ENCODE assay signal across 8 cellular contexts in genomic region chr1:109984456-109985250, GRCh38. TPM values are rescaled to one million over a fixed set of nuclear protein-coding genes. Genes with fewer than 3 reads are reported as not detected.
DNase-seq lines count a peak whose midpoint lies in the region; ATAC-seq, FAIRE-seq and TF ChIP-seq lines count a peak whose summit lies in the region.

AHCYL1 (plus strand) TSS chr1:109984765; CDS start chr1:109985053, 288 bp downstream.

- H3K4me1 ChIP-seq in BLaER1 treated with 17β-estradiol and CSF1 and Interleukin-3, amounts not matched to agents 10 nM and 100 nM, result peaks cover 45 to 79% (median 61%) of the 10 kb centered on the region in 10 experiments

- H3K9me3 Mint-ChIP-seq in activated CD4-positive, alpha-beta T cell treated with anti-CD3 and anti-CD28 coated beads for 36 hours (ENCODE audit: low read depth), result no peaks in the 10 kb centered on the region

- POLR2A ChIA-PET in activated CD4-positive, alpha-beta T cell treated with anti-CD3 and anti-CD28 coated beads for 36 hours (lab: Charles Lee), result interaction anchor here (0.6 to 2.8 kb wide), 10 partner anchors 9 to 436 kb away, joined by 3 to 22 read pairs (median 4); partner anchors contain the start of genes CSF1, GNAI3 and STRIP1

- peaks cover 0 to 10% (median 5%) of the 10 kb centered on the region in 11 experiments; a peak in 5 of 22 replicates for H3K9me3 ChIP-seq in BLaER1 treated with 17β-estradiol and CSF1 and Interleukin-3, amounts not matched to agents 10 nM and 100 nM (replicated peaks in 1 of 11)

- H3K4me1 Mint-ChIP-seq in activated CD4-positive, alpha-beta T cell treated with anti-CD3 and anti-CD28 coated beads for 36 hours, result peaks cover 31% of the 10 kb centered on the region

- DNase-seq in GM19239 (ENCODE audit: insufficient read length, low spot score), result peak; percentile 98
- DNase-seq in NCI-H524 (lab: John Stamatoyannopoulos, UW), result peak; percentile 92 to 98
- peak; percentile 100 for DNase-seq in activated CD4-positive, alpha-beta T cell treated with anti-CD3 and anti-CD28 coated beads for 36 hours
- peak; percentile 99 for DNase-seq in choroid plexus epithelial cell (ENCODE audit: low read depth)
- peak; percentile 96 for DNase-seq in kidney glomerular epithelial cell (lab: John Stamatoyannopoulos, UW)
- DNase-seq in stimulated activated CD4-positive, alpha-beta T cell treated with anti-CD3 and anti-CD28 coated beads, Interleukin-1b, Interleukin-23, amount 100 ng/mL, for 1 hour (ENCODE audit: low read depth in 2 of 2), result peak; percentile 98

- CTCF ChIA-PET in activated CD4-positive, alpha-beta T cell treated with anti-CD3 and anti-CD28 coated beads for 36 hours (lab: Charles Lee), result interaction anchor here (0.6 to 15.3 kb wide), 84 partner anchors 9 to 1240 kb away, joined by 3 to 499 read pairs (median 4); partner anchors contain the start of genes AMIGO1, GNAI3, GSTM1 and GSTM4

- peak within 1 kb of the TSS; percentile 95 for H3K27ac Mint-ChIP-seq in activated CD4-positive, alpha-beta T cell treated with anti-CD3 and anti-CD28 coated beads for 36 hours

- no peaks in the 10 kb centered on the region for H3K27me3 Mint-ChIP-seq in activated CD4-positive, alpha-beta T cell treated with anti-CD3 and anti-CD28 coated beads for 36 hours

- peak within 1 kb of the TSS; percentile 92 for H3K4me3 Mint-ChIP-seq in activated CD4-positive, alpha-beta T cell treated with anti-CD3 and anti-CD28 coated beads for 36 hours

- H4K20me1 ChIP-seq in BLaER1 treated with 17β-estradiol and CSF1 and Interleukin-3, amounts not matched to agents 10 nM and 100 nM, result peaks cover 11 to 47% (median 40%) of the 10 kb centered on the region in 11 experiments; a peak in 16 of 22 replicates

- peak within 1 kb of the TSS; percentile 93 to 99 (median 98) for H3K9ac ChIP-seq in BLaER1 treated with 17β-estradiol and CSF1 and Interleukin-3, amounts not matched to agents 10 nM and 100 nM

- peak within 1 kb of the TSS; percentile 90 to 99 (median 97) for H3K27ac ChIP-seq in BLaER1 treated with 17β-estradiol and CSF1 and Interleukin-3, amounts not matched to agents 10 nM and 100 nM

- ATAC-seq in HG03457 (IDR thresholded peaks at IDR 0.05; ENCODE audit: unreplicated experiment), result peak; percentile 85
- peak; percentile 99 for ATAC-seq in activated CD4-positive, alpha-beta T cell treated with anti-CD3 and anti-CD28 coated beads for 36 hours

- intact Hi-C loops in activated CD4-positive, alpha-beta T cell treated with anti-CD3 and anti-CD28 coated beads for 36 hours (cut with DNase I, micrococcal nuclease), result loop anchor here (1.0 to 10.0 kb wide), 17 partner anchors 27 to 560 kb away; partner anchors contain the start of genes GNAI3 (in 2 of the 2), STRIP1 (in 2 of the 2), ATXN7L2 (in 1 of the 2) and CYB561D1 (in 1 of the 2)

- H3K4me2 ChIP-seq in BLaER1 treated with 17β-estradiol and CSF1 and Interleukin-3, amounts not matched to agents 10 nM and 100 nM, result peak within 1 kb of the TSS; percentile 82 to 98 (median 93)

- peaks cover 12% of the 10 kb centered on the region for H3K36me3 Mint-ChIP-seq in activated CD4-positive, alpha-beta T cell treated with anti-CD3 and anti-CD28 coated beads for 36 hours (ENCODE audit: low read depth)

- H3K36me3 ChIP-seq in BLaER1 treated with 17β-estradiol and CSF1 and Interleukin-3, amounts not matched to agents 10 nM and 100 nM, result peaks cover 6 to 36% (median 21%) of the 10 kb centered on the region in 11 experiments; a peak in 18 of 22 replicates

- FAIRE-seq in GM19239 (lab: Jason Lieb, UNC), result peak; percentile 89

- no peaks in the 10 kb centered on the region for H3K27me3 ChIP-seq in BLaER1 treated with 17β-estradiol and CSF1 and Interleukin-3, amounts not matched to agents 10 nM and 100 nM

- peak within 1 kb of the TSS; percentile 70 to 98 (median 94) for H3K4me3 ChIP-seq in BLaER1 treated with 17β-estradiol and CSF1 and Interleukin-3, amounts not matched to agents 10 nM and 100 nM
- peak within 1 kb of the TSS; percentile 82 for H3K4me3 ChIP-seq in choroid plexus epithelial cell (ENCODE audit: low read depth, low read length)

- TF ChIP-seq CTCF in choroid plexus epithelial cell (conservative IDR thresholded peaks at IDR 0.05; ENCODE audit: low read depth, low read length), result peak; percentile 98

RNA-seq across cellular contexts. Expression of gene AHCYL1, which starts in this region (rescaled TPM):
- total RNA-seq in activated CD4-positive, alpha-beta T cell treated with anti-CD3 and anti-CD28 coated beads for 36 hours, result 10 to 100 TPM; 79.1 to 82.6 TPM

Comparison
In these comparisons a context has a peak if more than half of its experiments do, and no peak if none do; other contexts are left out.
1. Peak in every context shown above with its lines: DNase-seq, ATAC-seq, H3K4me3 ChIP-seq and H3K27ac ChIP-seq.